In the genomic region with DNA sequence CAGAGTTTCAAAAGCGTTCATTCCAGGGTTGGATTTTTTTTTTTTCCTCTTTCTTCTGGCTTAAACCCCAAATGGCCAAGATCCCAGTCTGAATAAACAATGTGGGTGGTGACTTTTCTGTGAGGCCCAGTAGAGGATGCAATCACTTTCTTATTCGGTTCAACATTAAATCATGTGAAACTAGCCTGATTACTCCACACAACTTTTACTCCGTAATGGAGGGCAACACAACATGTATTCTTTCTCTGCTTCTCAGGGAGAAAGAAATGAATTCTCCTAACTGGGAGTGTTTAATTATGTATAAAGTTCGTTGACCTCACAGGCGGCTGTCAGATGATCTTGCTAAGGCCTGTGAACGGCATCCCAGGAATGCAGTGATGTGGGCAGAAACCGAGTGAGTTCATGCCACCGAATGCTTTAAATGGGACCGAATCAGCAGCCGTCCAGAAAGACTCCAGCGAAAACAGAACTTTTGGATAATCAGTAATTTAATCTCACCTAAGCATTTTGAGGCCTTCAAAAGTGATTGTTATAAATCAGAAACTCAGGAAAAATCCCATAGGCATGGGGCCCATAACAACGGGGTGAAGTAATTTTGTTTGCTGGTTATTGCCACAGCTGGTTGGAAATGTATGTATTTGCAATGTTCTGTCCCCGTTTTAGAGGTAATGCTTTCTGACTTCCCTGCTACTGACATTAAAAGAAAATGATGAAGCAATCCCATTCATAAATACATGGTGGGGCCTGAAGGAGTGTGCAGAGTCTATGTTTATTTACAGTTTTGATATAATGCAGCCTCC, we compare ENCODE assay signal across 8 cellular contexts.
DNase-seq lines count a peak whose midpoint lies in the region; ATAC-seq, FAIRE-seq and TF ChIP-seq lines count a peak whose summit lies in the region.

No MANE protein-coding gene starts in this region.

- ATAC-seq in A549 (peak; percentile 91), HG03520 (IDR thresholded peaks at IDR 0.05; ENCODE audit: unreplicated experiment) (no peak), HG03469 (IDR thresholded peaks at IDR 0.05; ENCODE audit: unreplicated experiment) (no peak)

- 0 out of 3 replicates have a peak overlapping the region, but pooled peaks have one; percentile 8 for H3K4me3 ChIP-seq in A549
- H3K4me3 ChIP-seq in ectodermal cell (ENCODE audit: insufficient read depth, low read depth, low read length) = no peak overlapping the region

- POLR2A ChIA-PET in A549 (lab: Yijun Ruan, JAX) = no interaction called here

- peak overlapping the region; percentile 63 for H3K4me2 ChIP-seq in A549

- TF ChIP-seq POLR2A in A549 (IDR thresholded peaks at IDR 0.05; ENCODE audit: low read length) = no peak

- H3K27me3 ChIP-seq in ectodermal cell (ENCODE audit: control insufficient read depth, insufficient read depth, low read length, poor library complexity, severe bottlenecking) = no peaks in the 10 kb centered on the region

- no peaks in the 10 kb centered on the region for H3K36me3 ChIP-seq in ectodermal cell (ENCODE audit: control insufficient read depth, insufficient read depth, low read length)

- CTCF ChIA-PET in A549 (lab: Yijun Ruan, JAX) = interaction anchor here (0.6 to 0.9 kb wide), 2 partner anchors 44 to 65 kb away, joined by 3 read pairs; no protein-coding TSS in a partner anchor

- H3K9me3 ChIP-seq in A549 (no peaks in the 10 kb centered on the region), ectodermal cell (ENCODE audit: control insufficient read depth, low read length) (no peaks in the 10 kb centered on the region)

- WGBS in A549 (ENCODE audit: missing lambda C conversion rate) = 27% methylated on average over 13 of the region's 13 CpGs
- 44 to 48% methylated on average over 12 to 13 of the region's 13 CpGs for WGBS in ectodermal cell, 2 experiments

- no peak for TF ChIP-seq EP300 in A549 (IDR thresholded peaks at IDR 0.05)

- H3K27ac ChIP-seq in A549 (peak overlapping the region; percentile 51 to 83), ectodermal cell (ENCODE audit: insufficient read depth, low read depth, low read length, poor library complexity, severe bottlenecking) (peak overlapping the region; percentile 93)

- H3K4me1 ChIP-seq in A549 (peaks cover 19% of the 10 kb centered on the region), ectodermal cell (ENCODE audit: control insufficient read depth, insufficient read depth, low read length) (peaks cover 27% of the 10 kb centered on the region)

- DNase-seq in A549 (ENCODE audit: low read depth in 1 of 2, low spot score in 1 of 2) = peak; percentile 37 to 56
- DNase-seq in HuH-7 (ENCODE audit: low spot score) = peak; percentile 10
- peak; percentile 86 for DNase-seq in medulla oblongata (ENCODE audit: extremely low spot score)
- peak; percentile 66 for DNase-seq in ureter (ENCODE audit: low spot score)
- DNase-seq in DMS79 treated with DMSO at 0.1 percent for 48 hours (lab: John Stamatoyannopoulos, UW) = no peak

- no peak for TF ChIP-seq RAD21 in A549 (conservative IDR thresholded peaks at IDR 0.05 in 1 of 2, IDR thresholded peaks at IDR 0.05 in 1 of 2)

- FAIRE-seq in A549 (lab: Jason Lieb, UNC) = no peak

- no peak for TF ChIP-seq CTCF in A549 (IDR thresholded peaks at IDR 0.05)

TF ChIP-seq in A549, 52 proteins besides CTCF, POLR2A, EP300 and RAD21:
- TF ChIP-seq ZFP36 (IDR thresholded peaks at IDR 0.05; ENCODE audit: borderline replicate concordance, partially characterized antibody) (no peak), JUN (IDR thresholded peaks at IDR 0.05) (0 out of 5 replicates have a peak, but pooled peaks of 1 of the 2 experiments have one; percentile 24), MAZ (IDR thresholded peaks at IDR 0.05; ENCODE audit: borderline replicate concordance, low read depth, low read length) (no peak), CBX8 (IDR thresholded peaks at IDR 0.05) (no peak)
- TF ChIP-seq, protein P1, sequence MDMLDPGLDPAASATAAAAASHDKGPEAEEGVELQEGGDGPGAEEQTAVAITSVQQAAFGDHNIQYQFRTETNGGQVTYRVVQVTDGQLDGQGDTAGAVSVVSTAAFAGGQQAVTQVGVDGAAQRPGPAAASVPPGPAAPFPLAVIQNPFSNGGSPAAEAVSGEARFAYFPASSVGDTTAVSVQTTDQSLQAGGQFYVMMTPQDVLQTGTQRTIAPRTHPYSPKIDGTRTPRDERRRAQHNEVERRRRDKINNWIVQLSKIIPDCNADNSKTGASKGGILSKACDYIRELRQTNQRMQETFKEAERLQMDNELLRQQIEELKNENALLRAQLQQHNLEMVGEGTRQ (IDR thresholded peaks at IDR 0.05) = no peak

Comparison
In these comparisons a context has a peak if more than half of its experiments do, and no peak if none do; other contexts are left out.
1. ATAC-seq: peak in A549 (2 of 2); none in HG03520 (single experiment) and HG03469 (single experiment).